19 cellular contexts compared by ENCODE assay signal in the genomic region with DNA sequence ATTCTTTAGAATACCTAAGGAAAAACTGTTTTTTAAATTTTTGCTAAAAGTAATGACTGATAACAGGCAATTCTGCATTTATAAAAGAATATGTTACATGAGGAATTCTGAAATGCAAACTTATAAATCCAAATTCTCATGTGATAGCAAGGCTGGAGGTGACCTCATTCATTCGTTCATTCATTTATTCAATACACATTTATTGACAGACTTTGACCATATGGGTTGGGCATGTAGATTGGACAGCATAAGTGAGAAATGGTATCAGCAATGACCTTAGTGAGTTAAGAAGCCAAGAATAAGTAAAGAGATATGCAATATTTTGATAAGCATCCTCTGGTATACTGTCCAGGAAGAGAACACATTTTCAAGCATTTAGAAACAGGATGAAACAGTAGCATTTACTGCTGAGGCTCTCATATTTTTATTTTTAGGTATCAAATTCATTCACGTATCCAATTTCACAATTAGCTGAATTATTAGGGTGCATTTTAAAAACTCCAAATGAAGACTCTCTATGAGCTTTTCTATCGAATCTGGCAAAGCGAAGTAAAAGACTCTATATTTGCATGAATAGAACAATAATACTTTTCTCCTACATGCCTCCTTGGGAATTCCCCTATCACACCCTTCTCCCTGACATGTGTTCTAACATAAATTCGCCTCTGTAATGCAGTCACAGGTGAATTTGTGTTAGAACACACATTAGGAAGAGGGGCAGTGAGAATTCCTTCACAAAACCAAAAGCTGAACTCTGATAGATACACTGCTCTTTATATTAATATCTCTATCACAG. TPM values are rescaled to one million over a fixed set of nuclear protein-coding genes. Genes with fewer than 3 reads are reported as not detected.
A peak's percentile ranks its signal among the peaks of the same experiment; 100 is the strongest.
DNase-seq lines count a peak whose midpoint lies in the region; ATAC-seq, FAIRE-seq and TF ChIP-seq lines count a peak whose summit lies in the region.
"Had no signal": no experiment of that assay in that cellular context is flagged by ENCODE, and none has a peak within 500 bp of the region (broad histone marks: within the 10 kb centered on the region; RNA-seq: fewer than 3 reads in every experiment).

No MANE protein-coding gene starts in this region.

- H4K20me1 ChIP-seq in keratinocyte (ENCODE audit: control insufficient read depth, extremely low read depth, insufficient read depth, low read length): no peaks in the 10 kb centered on the region

- dilution Hi-C loops in keratinocyte (cut with MboI; ENCODE audit: extremely low pct_ligation_motif_present, low sequenced_read_pairs): no loop called here

- TF ChIP-seq CTCF in keratinocyte (optimal IDR thresholded peaks at IDR 0.05 in 1 of 3, IDR thresholded peaks at IDR 0.05 in 1 of 3, conservative IDR thresholded peaks at IDR 0.05 in 1 of 3; ENCODE audit: extremely low read depth in 1 of 3, insufficient read depth in 2 of 3, low read length in 3 of 3) (no peak), A673 (conservative IDR thresholded peaks at IDR 0.05; ENCODE audit: low read depth, low read length) (no peak)

- H3K27ac Mint-ChIP-seq in T-helper 17 cell: peak overlapping the region; percentile 75
- H3K27ac Mint-ChIP-seq: activated T-helper 17 cell treated with anti-CD3 and anti-CD28 coated beads, Interleukin-2, amount 50 U/mL, for 72 hours had no signal

- H3K27ac ChIP-seq in keratinocyte (ENCODE audit: control insufficient read depth, insufficient read depth, low read length) (peak overlapping the region; percentile 25), small intestine (ENCODE audit: low read depth in 1 of 2, low read length in 1 of 2) (no peak overlapping the region), A673 (ENCODE audit: low read depth, low read length, poor library complexity, severe bottlenecking) (no peak overlapping the region)
- H3K27ac ChIP-seq: GM23248, neutrophil, thoracic aorta had no signal

- intact Hi-C loops in A673 (cut with micrococcal nuclease; ENCODE audit: unreplicated experiment): no loop called here

- H3K79me2 ChIP-seq in keratinocyte (ENCODE audit: control insufficient read depth, insufficient read depth, low read length): peaks cover 2% of the 10 kb centered on the region

- no peak overlapping the region for H3K9ac ChIP-seq in keratinocyte (ENCODE audit: control insufficient read depth, extremely low read depth, insufficient read depth, low read length)
- H3K9ac ChIP-seq: GM23248 had no signal

- WGBS in small intestine, 3 donors: 42 to 67% (median 56%) methylated on average over 5 of the region's 5 CpGs

- H3K27me3 ChIP-seq in keratinocyte (ENCODE audit: control insufficient read depth, extremely low read depth, insufficient read depth, low read length): no peaks in the 10 kb centered on the region
- no peaks in the 10 kb centered on the region for H3K27me3 ChIP-seq in small intestine (ENCODE audit: control insufficient read depth in 2 of 2, insufficient read depth in 2 of 2, low read length in 2 of 2)
- no peaks in the 10 kb centered on the region for H3K27me3 ChIP-seq in A673 (replicated peaks; ENCODE audit: insufficient read depth, low read depth, low read length, poor library complexity)
- H3K27me3 ChIP-seq: neutrophil had no signal

- H3K4me1 Mint-ChIP-seq in T-helper 17 cell: peaks cover 10% of the 10 kb centered on the region

- H2AFZ ChIP-seq in keratinocyte (ENCODE audit: control insufficient read depth, low read length): peak overlapping the region; percentile 7
- H2AFZ ChIP-seq: GM23248 had no signal

- H3K4me3 ChIP-seq in keratinocyte (ENCODE audit: control insufficient read depth in 2 of 3, extremely low read depth in 1 of 3, insufficient read depth in 2 of 3, low read depth in 1 of 3, low read length in 3 of 3) (no peak overlapping the region), small intestine (ENCODE audit: low read depth in 1 of 2, low read length in 2 of 2) (no peak overlapping the region), A673 (ENCODE audit: low read depth, low read length, poor library complexity, severe bottlenecking) (no peak overlapping the region)
- H3K4me3 ChIP-seq: GM23248, thoracic aorta had no signal

- no peak overlapping the region for H3K4me3 Mint-ChIP-seq in T-helper 17 cell
- H3K4me3 Mint-ChIP-seq: activated T-helper 17 cell treated with anti-CD3 and anti-CD28 coated beads, Interleukin-2, amount 50 U/mL, for 72 hours had no signal

- POLR2A ChIA-PET in A673 (lab: Charles Lee; ENCODE audit: low non-redundant PET): interaction anchor here (0.6 kb wide), 1 partner anchor 164 kb away, joined by 3 read pairs; no protein-coding TSS in a partner anchor

- ATAC-seq in T-helper 17 cell: no peak
- no peak for ATAC-seq in GM21529 (IDR thresholded peaks at IDR 0.05; ENCODE audit: unreplicated experiment)
- ATAC-seq: activated T-helper 17 cell treated with anti-CD3 and anti-CD28 coated beads, Interleukin-2, amount 50 U/mL, for 72 hours; Panc1 had no signal

- no peaks in the 10 kb centered on the region for H3K9me1 ChIP-seq in keratinocyte (ENCODE audit: control insufficient read depth, extremely low read depth, insufficient read depth, low read length)

- no TSS peak for BruUV-seq in A673 (replicated peaks; lab: Mats Ljungman, UMichigan)

- H3K36me3 ChIP-seq in keratinocyte (ENCODE audit: control insufficient read depth in 2 of 2, extremely low read depth in 1 of 2, insufficient read depth in 2 of 2, low read length in 2 of 2) (peaks cover 3 to 4% of the 10 kb centered on the region in 2 experiments), small intestine (ENCODE audit: control insufficient read depth in 2 of 2, insufficient read depth in 2 of 2, low read length in 2 of 2) (peaks cover 0 to 2% of the 10 kb centered on the region in 2 donors), A673 (ENCODE audit: insufficient read depth, low read length, poor library complexity, severe bottlenecking) (peaks cover 4% of the 10 kb centered on the region)
- H3K36me3 ChIP-seq: thoracic aorta had no signal

- TF ChIP-seq POLR2A in GM12892 (IDR thresholded peaks at IDR 0.05; ENCODE audit: low read depth, low read length): no peak

- CTCF ChIA-PET in A673 (lab: Charles Lee): no interaction called here

- H3K9me3 ChIP-seq in T-helper 17 cell (ENCODE audit: control insufficient read depth, low read length, poor library complexity, severe bottlenecking) (no peaks in the 10 kb centered on the region), keratinocyte (ENCODE audit: control insufficient read depth, low read depth, low read length) (no peaks in the 10 kb centered on the region), small intestine (ENCODE audit: control insufficient read depth, low read depth) (no peaks in the 10 kb centered on the region), A673 (ENCODE audit: low read depth, low read length, poor library complexity, severe bottlenecking) (no peaks in the 10 kb centered on the region)
- H3K9me3 ChIP-seq: neutrophil, thoracic aorta had no signal

- peak; percentile 64 for FAIRE-seq in GM12892 (lab: Jason Lieb, UNC)
- FAIRE-seq in keratinocyte (lab: Jason Lieb, UNC): peak; percentile 49
- no peak for FAIRE-seq in small intestine (lab: Jason Lieb, UNC)

- H3K36me3 Mint-ChIP-seq in T-helper 17 cell (ENCODE audit: low read depth): no peaks in the 10 kb centered on the region

- no peaks in the 10 kb centered on the region for H3K27me3 Mint-ChIP-seq in T-helper 17 cell
- H3K27me3 Mint-ChIP-seq: activated T-helper 17 cell treated with anti-CD3 and anti-CD28 coated beads, Interleukin-2, amount 50 U/mL, for 72 hours had no signal

- no peak overlapping the region for H3K4me2 ChIP-seq in keratinocyte (ENCODE audit: control insufficient read depth, extremely low read depth, insufficient read depth, low read depth, low read length)

- H3K4me1 ChIP-seq in keratinocyte (ENCODE audit: control insufficient read depth, extremely low read depth, insufficient read depth, low read length): peaks cover 37% of the 10 kb centered on the region
- peaks cover 3 to 4% of the 10 kb centered on the region in 2 donors for H3K4me1 ChIP-seq in small intestine (ENCODE audit: control insufficient read depth in 2 of 2, insufficient read depth in 1 of 2, low read depth in 1 of 2, low read length in 1 of 2)
- H3K4me1 ChIP-seq in A673 (ENCODE audit: insufficient read depth, low read length, poor library complexity, severe bottlenecking): no peaks in the 10 kb centered on the region

- no peak for DNase-seq in GM12892 (ENCODE audit: insufficient read length)
- DNase-seq in T-helper 17 cell: no peak
- no peak for DNase-seq in keratinocyte (ENCODE audit: low read depth, low spot score)
- peak; percentile 56 for DNase-seq in small intestine
- DNase-seq in A673 (ENCODE audit: low spot score): no peak
- no peak for DNase-seq in T1000 (lab: John Stamatoyannopoulos, UW)
- DNase-seq: activated CD4-positive, alpha-beta T cell treated with anti-CD3 and anti-CD28 coated beads for 4 hours; cortex of kidney; DND-41; Kasumi-1; SIG-M5; stimulated activated CD4-positive, alpha-beta T cell treated with anti-CD3 and anti-CD28 coated beads, Interleukin-1b, Interleukin-23, amount 100 ng/mL, for 48 hours; stimulated activated naive CD4-positive, alpha-beta T cell had no signal

RNA-seq across cellular contexts. Expression of gene PEBP1, which starts 49.9 kb away (rescaled TPM):
- polyA plus RNA-seq in GM12892 (2012; ENCODE audit: missing spikeins): 188 TPM
- 100 to 1,000 TPM; 108 to 113 TPM for total RNA-seq in T-helper 17 cell
- 191 to 231 TPM (median 197 TPM) in 3 replicates for polyA plus RNA-seq in keratinocyte
- polyA plus RNA-seq in keratinocyte (2011; ENCODE audit: low read depth): 43.5 TPM
- polyA plus RNA-seq in keratinocyte (2011; cell fraction: cytosol; rRNA removed): 184 and 204 TPM in 2 replicates
- polyA plus RNA-seq in keratinocyte (2011; cell fraction: nucleus; rRNA removed): 125 and 139 TPM in 2 replicates
- polyA plus RNA-seq in keratinocyte (2012; ENCODE audit: low replicate concordance): 179 and 206 TPM in 2 replicates
- 94.0 to 150 TPM (median 99.5 TPM) in 3 replicates for polyA minus RNA-seq in keratinocyte
- 155 TPM for polyA minus RNA-seq in keratinocyte (2011; cell fraction: cytosol; rRNA and poly(A)+ RNA removed)
- polyA minus RNA-seq in keratinocyte (2011; cell fraction: nucleus; rRNA and poly(A)+ RNA removed): 36.3 and 42.3 TPM in 2 replicates
- polyA plus RNA-seq in small intestine: 1,000 to 10,000 TPM in 2 of 3 donors, 100 to 1,000 TPM in 1; 457 to 2,607 (median 1,131) TPM
- 312 TPM in 2 replicates for total RNA-seq in A673 (2021)
